33 cellular contexts compared by ENCODE assay signal in genomic region chr10:61031341-61031740, GRCh38.
"Had no signal": no experiment of that assay in that cellular context is flagged by ENCODE, and none has a peak within 500 bp of the region (broad histone marks: within the 10 kb centered on the region; RNA-seq: fewer than 3 reads in every experiment).

No MANE protein-coding gene starts in this region.

- H3K9me3 Mint-ChIP-seq: activated B cell treated with CpG ODN at 0.5 μM for 24 hours; activated CD4-positive, alpha-beta memory T cell treated with anti-CD3 and anti-CD28 coated beads for 36 hours; activated CD4-positive, alpha-beta T cell treated with anti-CD3 and anti-CD28 coated beads, Interleukin-2, amount 10 ng/mL, durations not matched to agents 24 days and 14 days; activated CD8-positive, alpha-beta T cell treated with anti-CD3 and anti-CD28 coated beads for 36 hours; activated naive CD4-positive, alpha-beta T cell treated with anti-CD3 and anti-CD28 coated beads for 36 hours; activated naive CD4-positive, alpha-beta T cell treated with anti-CD3 and anti-CD28 coated beads, Interleukin-2, amount 50 U/mL, for 72 hours; activated naive CD8-positive, alpha-beta T cell treated with anti-CD3 and anti-CD28 coated beads, Interleukin-2, amount 10 ng/mL, durations not matched to agents 7 days and 5 days; activated naive CD8-positive, alpha-beta T cell treated with anti-CD3 and anti-CD28 coated beads, Interleukin-2, amount 50 U/mL, for 24 hours; activated T-cell treated with anti-CD3 and anti-CD28 coated beads, Interleukin-2, amount 50 U/mL, for 4 hours; activated T-helper 1 cell treated with anti-CD3 and anti-CD28 coated beads, Interleukin-12 subunit alpha, Interleukin-12 subunit beta, Interleukin-2, Interleukin-4 antibody, amounts not matched to agents 30 ng/mL and 10 ng/mL and 1 ng/mL, durations not matched to agents 14 hours and 24 hours and 36 hours; activated T-helper 17 cell treated with anti-CD3 and anti-CD28 coated beads, Interleukin-2, amount 50 U/mL, for 72 hours; T-cell had no signal

- H3K27me3 Mint-ChIP-seq: activated naive CD8-positive, alpha-beta T cell treated with anti-CD3 and anti-CD28 coated beads, Interleukin-2, amount 10 ng/mL, durations not matched to agents 7 days and 5 days had no signal

- H3K4me1 ChIP-seq: ascending aorta, body of pancreas, breast epithelium had no signal

- H3K36me3 Mint-ChIP-seq: activated CD4-positive, alpha-beta memory T cell treated with anti-CD3 and anti-CD28 coated beads for 36 hours; activated naive CD4-positive, alpha-beta T cell treated with anti-CD3 and anti-CD28 coated beads, Interleukin-2, amount 50 U/mL, for 72 hours; activated naive CD8-positive, alpha-beta T cell treated with anti-CD3 and anti-CD28 coated beads, Interleukin-2, amount 10 ng/mL, durations not matched to agents 7 days and 5 days; T-cell had no signal

- H3K36me3 ChIP-seq: ascending aorta, brain microvascular endothelial cell, breast epithelium had no signal

- H3K27ac Mint-ChIP-seq: activated B cell treated with CpG ODN at 0.5 μM for 24 hours; activated CD4-positive, alpha-beta memory T cell treated with anti-CD3 and anti-CD28 coated beads for 36 hours; activated CD4-positive, alpha-beta T cell treated with anti-CD3 and anti-CD28 coated beads, Interleukin-2, amount 10 ng/mL, durations not matched to agents 24 days and 14 days; activated CD8-positive, alpha-beta T cell treated with anti-CD3 and anti-CD28 coated beads for 36 hours; activated naive CD4-positive, alpha-beta T cell treated with anti-CD3 and anti-CD28 coated beads for 36 hours; activated naive CD4-positive, alpha-beta T cell treated with anti-CD3 and anti-CD28 coated beads, Interleukin-2, amount 50 U/mL, for 72 hours; activated naive CD8-positive, alpha-beta T cell treated with anti-CD3 and anti-CD28 coated beads, Interleukin-2, amount 10 ng/mL, durations not matched to agents 7 days and 5 days; activated naive CD8-positive, alpha-beta T cell treated with anti-CD3 and anti-CD28 coated beads, Interleukin-2, amount 50 U/mL, for 24 hours; activated T-cell treated with anti-CD3 and anti-CD28 coated beads, Interleukin-2, amount 50 U/mL, for 72 hours; activated T-helper 1 cell treated with anti-CD3 and anti-CD28 coated beads, Interleukin-12 subunit alpha, Interleukin-12 subunit beta, Interleukin-2, Interleukin-4 antibody, amounts not matched to agents 30 ng/mL and 10 ng/mL and 1 ng/mL, durations not matched to agents 14 hours and 24 hours and 36 hours; activated T-helper 17 cell treated with anti-CD3 and anti-CD28 coated beads, Interleukin-2, amount 50 U/mL, for 72 hours; T-cell; T-helper 17 cell had no signal

- H3K4me1 Mint-ChIP-seq: activated B cell treated with CpG ODN at 0.5 μM for 24 hours; activated CD4-positive, alpha-beta T cell treated with anti-CD3 and anti-CD28 coated beads, Interleukin-2, amount 10 ng/mL, durations not matched to agents 24 days and 14 days; activated naive CD8-positive, alpha-beta T cell treated with anti-CD3 and anti-CD28 coated beads, Interleukin-2, amount 10 ng/mL, durations not matched to agents 7 days and 5 days; activated naive CD8-positive, alpha-beta T cell treated with anti-CD3 and anti-CD28 coated beads, Interleukin-2, amount 50 U/mL, for 24 hours; activated T-helper 17 cell treated with anti-CD3 and anti-CD28 coated beads, Interleukin-2, amount 50 U/mL, for 72 hours; T-cell; T-helper 17 cell had no signal

- H3K4me3 Mint-ChIP-seq: activated B cell treated with CpG ODN at 0.5 μM for 24 hours; activated CD4-positive, alpha-beta memory T cell treated with anti-CD3 and anti-CD28 coated beads for 36 hours; activated CD4-positive, alpha-beta T cell treated with anti-CD3 and anti-CD28 coated beads, Interleukin-2, amount 10 ng/mL, durations not matched to agents 24 days and 14 days; activated CD8-positive, alpha-beta T cell treated with anti-CD3 and anti-CD28 coated beads for 36 hours; activated naive CD4-positive, alpha-beta T cell treated with anti-CD3 and anti-CD28 coated beads for 36 hours; activated naive CD8-positive, alpha-beta T cell treated with anti-CD3 and anti-CD28 coated beads, Interleukin-2, amount 10 ng/mL, durations not matched to agents 7 days and 5 days; activated naive CD8-positive, alpha-beta T cell treated with anti-CD3 and anti-CD28 coated beads, Interleukin-2, amount 50 U/mL, for 24 hours; activated T-cell treated with anti-CD3 and anti-CD28 coated beads, Interleukin-2, amount 50 U/mL, for 4 hours; activated T-cell treated with anti-CD3 and anti-CD28 coated beads, Interleukin-2, amount 50 U/mL, for 72 hours; activated T-helper 1 cell treated with anti-CD3 and anti-CD28 coated beads, Interleukin-12 subunit alpha, Interleukin-12 subunit beta, Interleukin-2, Interleukin-4 antibody, amounts not matched to agents 30 ng/mL and 10 ng/mL and 1 ng/mL, durations not matched to agents 14 hours and 24 hours and 36 hours; activated T-helper 17 cell treated with anti-CD3 and anti-CD28 coated beads, Interleukin-2, amount 50 U/mL, for 72 hours; T-cell; T-helper 17 cell had no signal

- H3K4me3 ChIP-seq: ascending aorta, body of pancreas, breast epithelium had no signal

- H3K27me3 ChIP-seq: ascending aorta, body of pancreas, brain microvascular endothelial cell, breast epithelium had no signal

- H3K27ac ChIP-seq: ascending aorta, body of pancreas, brain microvascular endothelial cell, breast epithelium, VCaP had no signal

- DNase-seq: activated B cell treated with CpG ODN at 0.5 μM for 24 hours; activated CD4-positive, alpha-beta memory T cell treated with anti-CD3 and anti-CD28 coated beads for 36 hours; activated CD4-positive, alpha-beta T cell treated with anti-CD3 and anti-CD28 coated beads for 4 hours; activated CD4-positive, alpha-beta T cell treated with anti-CD3 and anti-CD28 coated beads, Interleukin-2, amount 10 ng/mL, durations not matched to agents 24 days and 14 days; activated CD4-positive, alpha-beta T cell treated with anti-CD3 and anti-CD28 coated beads, Interleukin-2, amount 50 U/mL, for 1 hour; activated CD4-positive, alpha-beta T cell treated with anti-CD3 and anti-CD28 coated beads, Interleukin-2, amount 50 U/mL, for 4 hours; activated CD4-positive, CD25-positive, alpha-beta regulatory T cell treated with anti-CD3 and anti-CD28 coated beads, Interleukin-2, amount 50 U/mL, for 72 hours; activated CD8-positive, alpha-beta memory T cell treated with anti-CD3 and anti-CD28 coated beads, Interleukin-2, amount 50 U/mL, for 4 hours; activated CD8-positive, alpha-beta T cell treated with anti-CD3 and anti-CD28 coated beads for 36 hours; activated effector memory CD4-positive, alpha-beta T cell treated with anti-CD3 and anti-CD28 coated beads, Interleukin-2, amount 50 U/mL, for 16 hours; activated gamma-delta T cell treated with Interleukin-2 at 50 U/mL for 16 hours; activated naive CD4-positive, alpha-beta T cell; activated naive CD4-positive, alpha-beta T cell treated with anti-CD3 and anti-CD28 coated beads for 36 hours; activated naive CD4-positive, alpha-beta T cell treated with anti-CD3 and anti-CD28 coated beads, Interleukin-2, amount 50 U/mL, for 16 hours; activated naive CD8-positive, alpha-beta T cell treated with anti-CD3 and anti-CD28 coated beads, Interleukin-2, amount 10 ng/mL, durations not matched to agents 7 days and 5 days; activated naive CD8-positive, alpha-beta T cell treated with anti-CD3 and anti-CD28 coated beads, Interleukin-2, amount 50 U/mL, for 24 hours; activated T-cell treated with anti-CD3 and anti-CD28 coated beads for 4 hours; activated T-cell treated with anti-CD3 and anti-CD28 coated beads, Interleukin-2, amount 50 U/mL, for 1 hour; activated T-cell treated with anti-CD3 and anti-CD28 coated beads, Interleukin-2, amount 50 U/mL, for 4 hours; activated T-cell treated with anti-CD3 and anti-CD28 coated beads, Interleukin-2, amount 50 U/mL, for 72 hours; amygdala; anterior cingulate cortex; body of pancreas; brain microvascular endothelial cell; central memory CD4-positive, alpha-beta T cell; T-cell; T-helper 17 cell had no signal

- H3K9me3 ChIP-seq: ascending aorta, body of pancreas, breast epithelium had no signal
